In the genomic region with DNA sequence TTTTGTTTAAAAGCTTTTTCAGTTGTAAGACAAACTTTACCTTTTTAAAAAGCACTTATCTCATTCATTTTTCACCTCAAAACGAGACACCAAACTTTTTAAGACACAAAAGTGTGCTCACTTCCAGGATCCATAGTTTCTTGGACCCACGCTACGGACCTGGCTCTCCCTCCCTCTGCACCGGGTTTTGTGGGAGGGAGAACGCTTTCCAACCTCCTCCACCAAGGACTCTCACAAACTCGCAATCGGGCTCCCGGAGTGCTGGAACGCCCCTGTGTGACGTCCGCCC, we compare ENCODE assay signal across 1 cellular context.
TF ChIP-seq lines count a peak whose summit lies in the region.

No MANE protein-coding gene starts in this region.

TF ChIP-seq in endothelial cell of umbilical vein, 7 proteins besides CTCF, POLR2A, EP300 and RAD21 (continued from another document):
- no peak for TF ChIP-seq FOS (IDR thresholded peaks at IDR 0.05; ENCODE audit: borderline replicate concordance, insufficient read depth, low read length)
- TF ChIP-seq POLR2AphosphoS5 (IDR thresholded peaks at IDR 0.05; ENCODE audit: insufficient read depth, low read depth, low read length): no peak
